In the genomic region with DNA sequence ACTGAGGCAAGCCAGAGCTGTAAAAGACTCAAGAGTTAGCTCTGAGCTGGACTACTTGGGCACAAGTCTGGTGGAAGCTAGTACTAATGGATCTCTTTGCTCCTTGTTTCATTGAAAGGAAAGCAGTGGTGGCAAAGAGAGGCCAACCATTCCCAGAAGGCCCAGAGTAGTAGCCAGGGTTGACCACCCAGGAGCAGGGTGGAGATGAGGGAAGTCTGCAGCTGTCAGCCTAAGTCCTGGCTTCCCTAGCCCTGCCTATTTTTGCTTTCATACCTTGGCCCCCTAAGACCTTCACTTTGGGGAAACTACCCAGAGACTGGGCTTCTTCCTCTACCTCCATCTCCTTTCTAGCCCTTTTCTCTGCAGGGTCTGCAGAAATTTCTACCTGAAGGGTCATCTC, we compare ENCODE assay signal across 23 cellular contexts.
"Had no signal": no experiment of that assay in that cellular context is flagged by ENCODE, and none has a peak within 500 bp of the region (broad histone marks: within the 10 kb centered on the region; RNA-seq: fewer than 3 reads in every experiment).

No MANE protein-coding gene starts in this region.

- H3K27me3 ChIP-seq: brain microvascular endothelial cell, SJSA1 had no signal

- H3K4me1 Mint-ChIP-seq: activated B cell treated with CpG ODN at 0.5 μM for 24 hours; activated naive CD4-positive, alpha-beta T cell treated with anti-CD3 and anti-CD28 coated beads, Interleukin-2, amount 10 ng/mL, durations not matched to agents 7 days and 5 days; activated naive CD8-positive, alpha-beta T cell treated with anti-CD3 and anti-CD28 coated beads, Interleukin-2, amount 50 U/mL, for 24 hours had no signal

- H3K27me3 Mint-ChIP-seq: activated CD4-positive, alpha-beta memory T cell treated with anti-CD3 and anti-CD28 coated beads for 36 hours; activated naive CD8-positive, alpha-beta T cell; activated naive CD8-positive, alpha-beta T cell treated with anti-CD3 and anti-CD28 coated beads, Interleukin-2, amount 50 U/mL, for 24 hours had no signal

- H3K9ac ChIP-seq: KMS-11, SK-N-SH had no signal

- H3K9me3 ChIP-seq: SJSA1, SK-N-SH had no signal

- H3K4me3 Mint-ChIP-seq: activated B cell treated with CpG ODN at 0.5 μM for 24 hours; activated CD4-positive, alpha-beta memory T cell treated with anti-CD3 and anti-CD28 coated beads for 36 hours; activated naive CD4-positive, alpha-beta T cell treated with anti-CD3 and anti-CD28 coated beads, Interleukin-2, amount 10 ng/mL, durations not matched to agents 7 days and 5 days; activated naive CD8-positive, alpha-beta T cell; activated naive CD8-positive, alpha-beta T cell treated with anti-CD3 and anti-CD28 coated beads, Interleukin-2, amount 50 U/mL, for 24 hours; activated T-cell treated with anti-CD3 and anti-CD28 coated beads, Interleukin-2, amount 50 U/mL, for 4 hours; T-helper 1 cell treated with Interleukin-12 subunit alpha and Interleukin-12 subunit beta and Interleukin-4 antibody, amounts not matched to agents 30 μg/mL and 1 μg/mL, for 36 hours; T-helper 2 cell treated with Interferon-gamma antibody and Interleukin-4, amounts not matched to agents 5 μg/mL and 100 μg/mL, for 36 hours had no signal

- H3K36me3 Mint-ChIP-seq: activated CD4-positive, alpha-beta memory T cell treated with anti-CD3 and anti-CD28 coated beads for 36 hours; activated naive CD4-positive, alpha-beta T cell treated with anti-CD3 and anti-CD28 coated beads, Interleukin-2, amount 10 ng/mL, durations not matched to agents 7 days and 5 days; activated naive CD8-positive, alpha-beta T cell had no signal

- H3K9me3 Mint-ChIP-seq: activated CD4-positive, alpha-beta memory T cell treated with anti-CD3 and anti-CD28 coated beads for 36 hours; activated naive CD4-positive, alpha-beta T cell treated with anti-CD3 and anti-CD28 coated beads, Interleukin-2, amount 10 ng/mL, durations not matched to agents 7 days and 5 days; activated naive CD8-positive, alpha-beta T cell treated with anti-CD3 and anti-CD28 coated beads, Interleukin-2, amount 50 U/mL, for 24 hours; T-helper 1 cell treated with Interleukin-12 subunit alpha and Interleukin-12 subunit beta and Interleukin-4 antibody, amounts not matched to agents 30 μg/mL and 1 μg/mL, for 36 hours; T-helper 2 cell treated with Interferon-gamma antibody and Interleukin-4, amounts not matched to agents 5 μg/mL and 100 μg/mL, for 36 hours had no signal

- H3K4me3 ChIP-seq: SJSA1 had no signal

- ATAC-seq: activated naive CD8-positive, alpha-beta T cell treated with anti-CD3 and anti-CD28 coated beads, Interleukin-2, amount 50 U/mL, for 24 hours; activated T-cell treated with anti-CD3 and anti-CD28 coated beads, Interleukin-2, amount 50 U/mL, for 4 hours; Panc1 had no signal

- DNase-seq: activated B cell treated with CpG ODN at 0.5 μM for 24 hours; activated CD4-positive, alpha-beta memory T cell treated with anti-CD3 and anti-CD28 coated beads for 36 hours; activated CD4-positive, alpha-beta T cell treated with anti-CD3 and anti-CD28 coated beads for 4 hours; activated CD4-positive, alpha-beta T cell treated with anti-CD3 and anti-CD28 coated beads, Interleukin-2, amount 50 U/mL, for 1 hour; activated CD4-positive, CD25-positive, alpha-beta regulatory T cell treated with anti-CD3 and anti-CD28 coated beads, Interleukin-2, amount 50 U/mL, for 72 hours; activated CD8-positive, alpha-beta memory T cell treated with anti-CD3 and anti-CD28 coated beads, Interleukin-2, amount 50 U/mL, for 4 hours; activated effector memory CD4-positive, alpha-beta T cell treated with Interleukin-2 at 50 U/mL for 16 hours; activated naive CD4-positive, alpha-beta T cell treated with anti-CD3 and anti-CD28 coated beads, Interleukin-2, amount 10 ng/mL, durations not matched to agents 7 days and 5 days; activated naive CD8-positive, alpha-beta T cell treated with anti-CD3 and anti-CD28 coated beads, Interleukin-2, amount 50 U/mL, for 24 hours; activated T-cell treated with anti-CD3 and anti-CD28 coated beads for 4 hours; activated T-cell treated with anti-CD3 and anti-CD28 coated beads, Interleukin-2, amount 50 U/mL, for 4 hours; anterior cingulate cortex; brain microvascular endothelial cell; central memory CD4-positive, alpha-beta T cell; NCI-H187; NCI-H2227 treated with DMSO at 0.1 percent for 48 hours; SK-N-SH had no signal

- H3K27ac ChIP-seq: brain microvascular endothelial cell, KMS-11, SJSA1 had no signal

- H3K27ac Mint-ChIP-seq: activated B cell treated with CpG ODN at 0.5 μM for 24 hours; activated CD4-positive, alpha-beta memory T cell treated with anti-CD3 and anti-CD28 coated beads for 36 hours; activated naive CD4-positive, alpha-beta T cell treated with anti-CD3 and anti-CD28 coated beads, Interleukin-2, amount 10 ng/mL, durations not matched to agents 7 days and 5 days; activated naive CD8-positive, alpha-beta T cell; activated naive CD8-positive, alpha-beta T cell treated with anti-CD3 and anti-CD28 coated beads, Interleukin-2, amount 50 U/mL, for 24 hours; T-helper 1 cell treated with Interleukin-12 subunit alpha and Interleukin-12 subunit beta and Interleukin-4 antibody, amounts not matched to agents 30 μg/mL and 1 μg/mL, for 36 hours; T-helper 2 cell treated with Interferon-gamma antibody and Interleukin-4, amounts not matched to agents 5 μg/mL and 100 μg/mL, for 36 hours had no signal

- H3K36me3 ChIP-seq: brain microvascular endothelial cell, SJSA1 had no signal

- H3K4me2 ChIP-seq: KMS-11, SK-N-SH had no signal

- H3K4me1 ChIP-seq: SJSA1 had no signal
